Comparison of ENCODE assay signal across 7 cellular contexts in genomic region chr17:2890778-2891177, GRCh38.
A peak's percentile ranks its signal among the peaks of the same experiment; 100 is the strongest.
DNase-seq lines count a peak whose midpoint lies in the region; ATAC-seq, FAIRE-seq and TF ChIP-seq lines count a peak whose summit lies in the region.
"Not testable (repeated sequence)": the region's sequence is repeated elsewhere in the genome, so short reads cannot be mapped to it uniquely, and the experiment has no call there.

No MANE protein-coding gene starts in this region.

- H3K9me2 ChIP-seq in HCT116 (ENCODE audit: insufficient read depth): not testable (repeated sequence)

- TF ChIP-seq RAD21 in A549 (conservative IDR thresholded peaks at IDR 0.05 in 1 of 2, IDR thresholded peaks at IDR 0.05 in 1 of 2); HCT116 (IDR thresholded peaks at IDR 0.05; ENCODE audit: low read depth): not testable (repeated sequence)

- CTCF ChIA-PET in A549 (lab: Yijun Ruan, JAX): interaction anchor here (0.7 to 3.5 kb wide), 5 partner anchors 42 to 124 kb away, joined by 3 to 20 read pairs (median 4); no protein-coding TSS in a partner anchor
- CTCF ChIA-PET in HCT116 (lab: Charles Lee): not testable (repeated sequence)

- H3K4me1 ChIP-seq in A549 (peaks cover 42% of the 10 kb centered on the region), HCT116 (ENCODE audit: control insufficient read depth in 1 of 2, insufficient read depth in 2 of 2, low read length in 2 of 2) (peaks cover 47 to 61% of the 10 kb centered on the region in 2 experiments), body of pancreas (peaks cover 65% of the 10 kb centered on the region), mucosa of descending colon (ENCODE audit: low read depth) (peaks cover 28% of the 10 kb centered on the region), stomach (peaks cover 23 to 48% (median 32%) of the 10 kb centered on the region in 4 donors)

- BruUV-seq in HCT116 (replicated peaks; lab: Mats Ljungman, UMichigan): not testable (repeated sequence)

- not testable (repeated sequence) for H3K79me2 ChIP-seq in HCT116 (ENCODE audit: insufficient read depth, low read length)

- not testable (repeated sequence) for H2AFZ ChIP-seq in HCT116 (ENCODE audit: low read depth, low read length, poor library complexity, severe bottlenecking)

- TF ChIP-seq POLR2A in A549 (IDR thresholded peaks at IDR 0.05; ENCODE audit: low read length); HCT116 (IDR thresholded peaks at IDR 0.05; ENCODE audit: borderline replicate concordance, extremely low read depth, insufficient read depth, insufficient read length); body of pancreas (IDR thresholded peaks at IDR 0.05); stomach (IDR thresholded peaks at IDR 0.05): not testable (repeated sequence)

- H3K27ac ChIP-seq in A549 (peak overlapping the region; percentile 41 to 66; a peak in 5 of 6 replicates), body of pancreas (peak overlapping the region; percentile 52 to 98 (median 92)), stomach (peak overlapping the region; percentile 75 to 89 (median 80))
- H3K27ac ChIP-seq in HCT116 (ENCODE audit: low read depth, low read length): not testable (repeated sequence)

- ATAC-seq in A549: peak in 1 of 2 experiments; percentile 17; a peak in 2 of 6 replicates
- not testable (repeated sequence) for ATAC-seq in HCT116, body of pancreas, Right ventricle myocardium inferior
- ATAC-seq in mucosa of descending colon: peak; percentile 46

- not testable (repeated sequence) for H3K36me3 ChIP-seq in HCT116 (ENCODE audit: control insufficient read depth in 1 of 2, insufficient read depth in 2 of 2, low read length in 2 of 2); body of pancreas (replicated peaks in 1 of 2; ENCODE audit: insufficient read depth in 1 of 2, low read depth in 2 of 2); mucosa of descending colon (ENCODE audit: low read depth); stomach

- POLR2A ChIA-PET in A549 (lab: Yijun Ruan, JAX); HCT116 (lab: Charles Lee): not testable (repeated sequence)

- intact Hi-C loops in HCT116 (cut with micrococcal nuclease): loop anchor here (5.0 kb wide), 1 partner anchor 87 kb away; no protein-coding TSS in a partner anchor
- intact Hi-C loops in body of pancreas (cut with DNase I); Right ventricle myocardium inferior (cut with DNase I); mucosa of descending colon (cut with DNase I, micrococcal nuclease); stomach (cut with DNase I; ENCODE audit: low total_unique reads): not testable (repeated sequence)

- not testable (repeated sequence) for H3K9ac ChIP-seq in HCT116 (ENCODE audit: low read length)

- RAD21 ChIA-PET in HCT116 (lab: Charles Lee; ENCODE audit: low non-redundant PET in 1 of 2, low total read pairs in 2 of 2, uncharacterized antibody in 2 of 2, unreplicated experiment in 2 of 2): not testable (repeated sequence)

- H4K20me1 ChIP-seq in HCT116 (ENCODE audit: insufficient read depth): not testable (repeated sequence)

- not testable (repeated sequence) for TF ChIP-seq CTCF in A549 (IDR thresholded peaks at IDR 0.05); HCT116 (IDR thresholded peaks at IDR 0.05 in 2 of 3, conservative IDR thresholded peaks at IDR 0.05 in 1 of 3; ENCODE audit: borderline replicate concordance in 1 of 3, insufficient read depth in 1 of 3, low read depth in 2 of 3, low read length in 2 of 3); body of pancreas (IDR thresholded peaks at IDR 0.05); mucosa of descending colon (IDR thresholded peaks at IDR 0.05); stomach (IDR thresholded peaks at IDR 0.05)

- TF ChIP-seq EP300 in A549 (IDR thresholded peaks at IDR 0.05); stomach (IDR thresholded peaks at IDR 0.05): not testable (repeated sequence)

- not testable (repeated sequence) for H3K4me3 ChIP-seq in A549; HCT116 (replicated peaks in 1 of 2; ENCODE audit: low read depth in 1 of 2, low read length in 2 of 2); body of pancreas; mucosa of descending colon; stomach

- DNase-seq in A549 (ENCODE audit: low read depth in 1 of 2, low spot score in 1 of 2) (peak in 1 of 2 experiments; percentile 61), SW480 (ENCODE audit: low spot score) (peak; percentile 60), Right ventricle myocardium inferior (ENCODE audit: missing footprints) (peak; percentile 4), mucosa of descending colon (peak in 1 of 3 donors; percentile 57)
- not testable (repeated sequence) for DNase-seq in HCT116 (ENCODE audit: low read depth, low spot score); body of pancreas; stomach

- H3K4me2 ChIP-seq in A549 (peak overlapping the region; percentile 51), HCT116 (ENCODE audit: low read length) (peak overlapping the region; percentile 36; the same call in 1 of the 2 replicates)

- 17% methylated on average over 10 of the region's 10 CpGs for WGBS in A549 (ENCODE audit: missing lambda C conversion rate)
- 52 to 62% methylated on average over 9 to 10 of the region's 10 CpGs for WGBS in body of pancreas, 2 donors
- WGBS in stomach, 5 donors: 36 to 58% (median 43%) methylated on average over 5 to 10 of the region's 10 CpGs

- peak; percentile 63 for FAIRE-seq in A549 (lab: Jason Lieb, UNC)

- H3K9me3 ChIP-seq in A549; HCT116 (ENCODE audit: control insufficient read depth in 1 of 2, insufficient read depth in 1 of 2, low read depth in 1 of 2, low read length in 2 of 2); body of pancreas; mucosa of descending colon; stomach: not testable (repeated sequence)

- H3K27me3 ChIP-seq in HCT116 (ENCODE audit: insufficient read depth, low read length); body of pancreas; stomach: not testable (repeated sequence)

TF ChIP-seq in A549, 52 proteins besides CTCF, POLR2A, EP300 and RAD21:
- not testable (repeated sequence) for TF ChIP-seq FOSL2 (IDR thresholded peaks at IDR 0.05)
- TF ChIP-seq FOSL2 (CRISPR knock-in tag; IDR thresholded peaks at IDR 0.05): peak; percentile 60
- peak; percentile 49; the same call in 1 of the 2 replicates for TF ChIP-seq RFX5 (IDR thresholded peaks at IDR 0.05)
TF ChIP-seq in A549: peak in this region for 2; not testable (repeated sequence) for 50.
